ENCODE assay signal across 23 cellular contexts in genomic region chr2:8571286-8571791, GRCh38.
DNase-seq lines count a peak whose midpoint lies in the region; ATAC-seq and TF ChIP-seq lines count a peak whose summit lies in the region.
"Had no signal": no experiment of that assay in that cellular context is flagged by ENCODE, and none has a peak within 500 bp of the region (broad histone marks: within the 10 kb centered on the region; RNA-seq: fewer than 3 reads in every experiment).

No MANE protein-coding gene starts in this region.

- H3K36me3 ChIP-seq in breast epithelium = no peaks in the 10 kb centered on the region
- H3K36me3 ChIP-seq in neural progenitor cell = no peaks in the 10 kb centered on the region
- no peaks in the 10 kb centered on the region for H3K36me3 ChIP-seq in CD8-positive, alpha-beta T cell (ENCODE audit: insufficient read depth, low read length)
- H3K36me3 ChIP-seq: gastroesophageal sphincter, stomach had no signal

- H3K27me3 Mint-ChIP-seq in MCF 10A (ENCODE audit: insufficient read depth, unreplicated experiment) (no peaks in the 10 kb centered on the region), activated B cell treated with CpG ODN at 0.5 μM for 24 hours (peaks cover 66% of the 10 kb centered on the region), neural progenitor cell (ENCODE audit: insufficient read depth, low read depth) (peaks cover 19% of the 10 kb centered on the region)
- H3K27me3 Mint-ChIP-seq in CD8-positive, alpha-beta T cell (ENCODE audit: low read depth) = peaks cover 7% of the 10 kb centered on the region
- H3K27me3 Mint-ChIP-seq: central memory CD8-positive, alpha-beta T cell had no signal

- H3F3A ChIP-seq in neural progenitor cell (ENCODE audit: low read depth) = no peaks in the 10 kb centered on the region

- H3K27ac ChIP-seq in breast epithelium (peak overlapping the region; percentile 23 to 82), neural progenitor cell (no peak overlapping the region)
- H3K27ac ChIP-seq in CD8-positive, alpha-beta T cell (ENCODE audit: low read depth, low read length) = no peak overlapping the region
- H3K27ac ChIP-seq: gastroesophageal sphincter, KMS-11, skin epidermis, stomach had no signal

- peak; percentile 35 for ATAC-seq in activated B cell treated with CpG ODN at 0.5 μM for 24 hours (ENCODE audit: low read depth)
- no peak for ATAC-seq in HG03159 (IDR thresholded peaks at IDR 0.05; ENCODE audit: unreplicated experiment)
- no peak for ATAC-seq in CD8-positive, alpha-beta T cell
- ATAC-seq: activated T-cell treated with anti-CD3 and anti-CD28 coated beads, Interleukin-2, amount 50 U/mL, for 4 hours; esophagus mucosa; gastroesophageal sphincter had no signal

- no peaks in the 10 kb centered on the region for H3K9me3 ChIP-seq in breast epithelium
- H3K9me3 ChIP-seq in neural progenitor cell (ENCODE audit: low read depth) = no peaks in the 10 kb centered on the region
- no peaks in the 10 kb centered on the region for H3K9me3 ChIP-seq in CD8-positive, alpha-beta T cell (ENCODE audit: low read length)
- H3K9me3 ChIP-seq: gastroesophageal sphincter, stomach had no signal

- POLR2A ChIA-PET in MCF 10A (lab: Yijun Ruan, JAX) = interaction anchor here (0.6 kb wide), 1 partner anchor 89 kb away, joined by 3 read pairs; no protein-coding TSS in a partner anchor
- POLR2A ChIA-PET in activated B cell treated with CpG ODN at 0.5 μM for 24 hours (lab: Charles Lee) = interaction anchor here (0.7 to 1.1 kb wide), 2 partner anchors 28 to 143 kb away, joined by 3 to 4 read pairs; no protein-coding TSS in a partner anchor
- POLR2A ChIA-PET in CD8-positive, alpha-beta T cell (lab: Charles Lee) = interaction anchor here (0.6 kb wide), 1 partner anchor 270 kb away, joined by 3 read pairs; no protein-coding TSS in a partner anchor

- H3K4me2 ChIP-seq in neural progenitor cell = no peak overlapping the region
- H3K4me2 ChIP-seq: KMS-11 had no signal

- DNase-seq in breast epithelium (ENCODE audit: low spot score in 2 of 2) (no peak), MCF 10A (ENCODE audit: unreplicated experiment) (no peak), activated B cell treated with CpG ODN at 0.5 μM for 24 hours (no peak), neural progenitor cell (ENCODE audit: low spot score) (no peak), DMS153 (lab: John Stamatoyannopoulos, UW) (no peak)
- no peak for DNase-seq in stimulated activated CD4-positive, alpha-beta T cell treated with anti-CD3 and anti-CD28 coated beads, Interleukin-2, amount 100 ng/mL, for 48 hours
- no peak for DNase-seq in CD8-positive, alpha-beta T cell
- DNase-seq: activated CD4-positive, CD25-positive, alpha-beta regulatory T cell treated with anti-CD3 and anti-CD28 coated beads, Interleukin-2, amount 50 U/mL, for 72 hours; activated naive CD4-positive, alpha-beta T cell treated with anti-CD3 and anti-CD28 coated beads for 36 hours; activated T-cell treated with anti-CD3 and anti-CD28 coated beads, Interleukin-2, amount 50 U/mL, for 4 hours; C1 segment of cervical spinal cord; effector memory CD4-positive, alpha-beta T cell; kidney glomerular epithelial cell; NCI-H1048; NCI-H187 treated with DMSO at 0.1 percent for 48 hours; stimulated activated CD4-positive, alpha-beta T cell treated with anti-CD3 and anti-CD28 coated beads, Interleukin-2, amount 100 ng/mL, for 24 hours had no signal

- H3K4me3 Mint-ChIP-seq in MCF 10A (ENCODE audit: unreplicated experiment) (no peak overlapping the region), activated B cell treated with CpG ODN at 0.5 μM for 24 hours (no peak overlapping the region), neural progenitor cell (no peak overlapping the region)
- H3K4me3 Mint-ChIP-seq in CD8-positive, alpha-beta T cell = no peak overlapping the region
- H3K4me3 Mint-ChIP-seq: activated naive CD4-positive, alpha-beta T cell treated with anti-CD3 and anti-CD28 coated beads for 36 hours; activated T-cell treated with anti-CD3 and anti-CD28 coated beads, Interleukin-2, amount 50 U/mL, for 4 hours; central memory CD8-positive, alpha-beta T cell had no signal

- H3K4me1 ChIP-seq in breast epithelium = no peaks in the 10 kb centered on the region
- peaks cover 6% of the 10 kb centered on the region for H3K4me1 ChIP-seq in neural progenitor cell
- H3K4me1 ChIP-seq in CD8-positive, alpha-beta T cell (ENCODE audit: insufficient read depth, low read length) = peaks cover 17% of the 10 kb centered on the region

- no peaks in the 10 kb centered on the region for H3K36me3 Mint-ChIP-seq in MCF 10A (ENCODE audit: insufficient read depth, unreplicated experiment)
- H3K36me3 Mint-ChIP-seq in activated B cell treated with CpG ODN at 0.5 μM for 24 hours (ENCODE audit: low read depth) = no peaks in the 10 kb centered on the region
- no peaks in the 10 kb centered on the region for H3K36me3 Mint-ChIP-seq in neural progenitor cell
- H3K36me3 Mint-ChIP-seq in CD8-positive, alpha-beta T cell = no peaks in the 10 kb centered on the region

- H4K20me1 ChIP-seq in neural progenitor cell (ENCODE audit: low read depth) = no peaks in the 10 kb centered on the region

- intact Hi-C loops in breast epithelium (cut with DNase I; ENCODE audit: low total_unique reads) (no loop called here), MCF 10A (cut with micrococcal nuclease) (no loop called here), activated B cell treated with CpG ODN at 0.5 μM for 24 hours (cut with micrococcal nuclease) (no loop called here)
- intact Hi-C loops in CD8-positive, alpha-beta T cell (cut with DNase I, micrococcal nuclease) = no loop called here

- no peak overlapping the region for H3K4me3 ChIP-seq in breast epithelium
- H3K4me3 ChIP-seq in neural progenitor cell = no peak overlapping the region
- H3K4me3 ChIP-seq in CD8-positive, alpha-beta T cell (ENCODE audit: low read depth, low read length) = no peak overlapping the region
- H3K4me3 ChIP-seq: gastroesophageal sphincter, skin epidermis, stomach had no signal

- CTCF ChIA-PET in MCF 10A (lab: Yijun Ruan, JAX) (no interaction called here), activated B cell treated with CpG ODN at 0.5 μM for 24 hours (lab: Charles Lee) (no interaction called here)
- CTCF ChIA-PET in CD8-positive, alpha-beta T cell (lab: Charles Lee) = no interaction called here

- TF ChIP-seq POLR2A in breast epithelium (IDR thresholded peaks at IDR 0.05) = no peak

- H2AFZ ChIP-seq in neural progenitor cell (replicated peaks) = no peak overlapping the region

- BruUV-seq in MCF 10A (replicated peaks; lab: Mats Ljungman, UMichigan) = no TSS peak

- H3K27me3 ChIP-seq in breast epithelium (no peaks in the 10 kb centered on the region), neural progenitor cell (no peaks in the 10 kb centered on the region)
- no peaks in the 10 kb centered on the region for H3K27me3 ChIP-seq in CD8-positive, alpha-beta T cell (ENCODE audit: insufficient read depth, low read length)
- H3K27me3 ChIP-seq: gastroesophageal sphincter, stomach had no signal

- H3K9ac ChIP-seq in neural progenitor cell = no peak overlapping the region
- H3K9ac ChIP-seq: KMS-11 had no signal

- H3K9me3 Mint-ChIP-seq in MCF 10A (ENCODE audit: unreplicated experiment) = peaks cover 3% of the 10 kb centered on the region
- H3K9me3 Mint-ChIP-seq in activated B cell treated with CpG ODN at 0.5 μM for 24 hours = no peaks in the 10 kb centered on the region
- peaks cover 2% of the 10 kb centered on the region for H3K9me3 Mint-ChIP-seq in neural progenitor cell
- H3K9me3 Mint-ChIP-seq in CD8-positive, alpha-beta T cell = no peaks in the 10 kb centered on the region
- H3K9me3 Mint-ChIP-seq: activated naive CD4-positive, alpha-beta T cell treated with anti-CD3 and anti-CD28 coated beads for 36 hours; activated T-cell treated with anti-CD3 and anti-CD28 coated beads, Interleukin-2, amount 50 U/mL, for 4 hours; central memory CD8-positive, alpha-beta T cell had no signal

- H3K79me2 ChIP-seq in neural progenitor cell (ENCODE audit: low read depth) = no peaks in the 10 kb centered on the region

- H3K4me1 Mint-ChIP-seq in MCF 10A (ENCODE audit: insufficient read depth, unreplicated experiment) (no peaks in the 10 kb centered on the region), activated B cell treated with CpG ODN at 0.5 μM for 24 hours (peaks cover 38% of the 10 kb centered on the region), neural progenitor cell (peaks cover 59% of the 10 kb centered on the region)
- peaks cover 21% of the 10 kb centered on the region for H3K4me1 Mint-ChIP-seq in CD8-positive, alpha-beta T cell (ENCODE audit: low read depth)

- H3K27ac Mint-ChIP-seq in MCF 10A (ENCODE audit: low read depth, unreplicated experiment) = no peak overlapping the region
- H3K27ac Mint-ChIP-seq in activated B cell treated with CpG ODN at 0.5 μM for 24 hours = no peak overlapping the region
- peak overlapping the region; percentile 42 for H3K27ac Mint-ChIP-seq in neural progenitor cell
- no peak overlapping the region for H3K27ac Mint-ChIP-seq in CD8-positive, alpha-beta T cell
- H3K27ac Mint-ChIP-seq: activated naive CD4-positive, alpha-beta T cell treated with anti-CD3 and anti-CD28 coated beads for 36 hours had no signal

- TF ChIP-seq CTCF in breast epithelium (IDR thresholded peaks at IDR 0.05) = no peak
- TF ChIP-seq CTCF in MCF 10A (IDR thresholded peaks at IDR 0.05; ENCODE audit: unreplicated experiment) = no peak
- no peak for TF ChIP-seq CTCF in activated B cell treated with CpG ODN at 0.5 μM for 24 hours (IDR thresholded peaks at IDR 0.05)
- no peak for TF ChIP-seq CTCF in neural progenitor cell (IDR thresholded peaks at IDR 0.05)
- no peak for TF ChIP-seq CTCF in CD8-positive, alpha-beta T cell (IDR thresholded peaks at IDR 0.05)

Comparison
In these comparisons a context has a peak if more than half of its experiments do, and no peak if none do; other contexts are left out.
1. H3K27ac ChIP-seq: peak in breast epithelium (2 of 2); none in neural progenitor cell (single experiment) and CD8-positive, alpha-beta T cell (single experiment).